ENCODE assay signal across 8 cellular contexts in the genomic region with DNA sequence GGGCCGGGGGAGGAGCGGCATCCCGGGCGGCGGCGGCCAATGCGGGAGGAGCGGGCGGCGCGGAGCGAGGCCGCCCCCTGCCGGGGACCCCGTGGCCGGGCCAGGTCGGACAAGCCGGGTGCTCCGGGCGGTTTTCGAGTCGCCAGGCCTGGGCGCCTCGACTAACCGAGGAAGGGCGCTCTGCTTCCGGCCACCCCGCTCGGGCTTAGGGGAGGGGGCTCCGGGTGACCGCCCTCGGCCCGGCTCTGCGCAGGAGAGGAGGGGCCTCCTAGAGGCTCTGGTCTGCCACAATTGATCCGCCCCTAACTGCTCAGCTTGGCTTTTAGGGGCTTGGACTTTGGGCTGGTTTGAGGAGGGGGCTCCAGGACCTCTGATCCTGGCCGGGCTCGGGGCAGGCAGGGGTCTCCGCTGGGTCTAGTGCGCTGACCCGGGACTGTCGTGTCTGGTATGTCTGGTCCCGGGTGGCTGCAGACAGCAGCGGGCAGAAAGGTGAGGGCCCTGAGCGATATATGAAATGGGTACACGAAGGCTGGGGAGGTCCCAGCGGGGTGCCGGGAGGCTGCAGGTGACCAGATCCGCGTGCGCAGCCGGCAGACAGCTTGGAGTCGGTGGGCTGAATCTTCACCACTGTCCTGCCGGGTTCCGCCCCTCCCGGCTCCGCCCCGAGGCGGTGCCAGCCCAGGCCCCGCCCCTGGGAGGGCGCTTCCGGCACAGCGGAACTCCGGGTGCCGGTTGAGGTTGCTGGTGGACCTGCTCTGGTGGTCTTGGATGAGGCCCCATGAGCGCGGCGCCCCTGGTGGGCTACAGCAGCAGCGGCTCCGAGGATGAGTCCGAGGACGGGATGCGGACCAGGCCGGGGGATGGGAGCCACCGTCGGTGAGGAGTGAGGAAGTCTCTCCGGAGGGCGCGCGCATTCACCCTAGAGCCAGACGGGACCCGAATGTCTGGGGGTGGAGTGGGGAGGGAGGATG. TPM values are rescaled to one million over a fixed set of nuclear protein-coding genes. Genes with fewer than 3 reads are reported as not detected.
A peak's percentile ranks its signal among the peaks of the same experiment; 100 is the strongest.
DNase-seq lines count a peak whose midpoint lies in the region; ATAC-seq, FAIRE-seq and TF ChIP-seq lines count a peak whose summit lies in the region.

A gene with protein sequence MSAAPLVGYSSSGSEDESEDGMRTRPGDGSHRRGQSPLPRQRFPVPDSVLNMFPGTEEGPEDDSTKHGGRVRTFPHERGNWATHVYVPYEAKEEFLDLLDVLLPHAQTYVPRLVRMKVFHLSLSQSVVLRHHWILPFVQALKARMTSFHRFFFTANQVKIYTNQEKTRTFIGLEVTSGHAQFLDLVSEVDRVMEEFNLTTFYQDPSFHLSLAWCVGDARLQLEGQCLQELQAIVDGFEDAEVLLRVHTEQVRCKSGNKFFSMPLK (plus strand): TSS at position 702 of the 971 bp plus-strand sequence. CDS start 77 bp downstream, at position 779.

- H3K9me2 ChIP-seq in MM.1S (replicated peaks; ENCODE audit: insufficient read depth, low read length): no peaks in the 10 kb centered on the region

- peak; percentile 59 for FAIRE-seq in urothelium cell line (lab: Jason Lieb, UNC)

- ATAC-seq in left cardiac atrium (peak; percentile 95), psoas muscle (peak; percentile 91 to 95 (median 92))

- peak within 1 kb of the TSS; percentile 100 for H2AFZ ChIP-seq in MM.1S (ENCODE audit: low read length)

- H3K27ac ChIP-seq in MM.1S (ENCODE audit: low read length) (peak within 1 kb of the TSS; percentile 74; the same call in 1 of the 2 replicates), adrenal gland (peak within 1 kb of the TSS; percentile 63 to 92 (median 83)), psoas muscle (peak within 1 kb of the TSS; percentile 91)

- no peaks in the 10 kb centered on the region for H3K9me3 ChIP-seq in MM.1S (replicated peaks; ENCODE audit: insufficient read depth, low read length)
- no peaks in the 10 kb centered on the region for H3K9me3 ChIP-seq in adrenal gland (replicated peaks in 1 of 3)
- H3K9me3 ChIP-seq in psoas muscle: no peaks in the 10 kb centered on the region

- H3F3A ChIP-seq in MM.1S (ENCODE audit: insufficient read depth, low read length): peaks cover 14% of the 10 kb centered on the region

- no peaks in the 10 kb centered on the region for H4K20me1 ChIP-seq in MM.1S (ENCODE audit: insufficient read depth, low read length)

- DNase-seq in GM12864 (ENCODE audit: low read depth): peak; percentile 59
- DNase-seq in HCEC 1CT: peak; percentile 74
- peak; percentile 91 for DNase-seq in MM.1S
- peak; percentile 84 for DNase-seq in SW480 (ENCODE audit: low spot score)
- peak; percentile 84 to 91 (median 89) for DNase-seq in adrenal gland
- DNase-seq in left cardiac atrium: peak; percentile 88
- peak; percentile 88 to 93 for DNase-seq in psoas muscle
- DNase-seq in urothelium cell line (ENCODE audit: low spot score): peak; percentile 96

- H3K4me1 ChIP-seq in MM.1S (ENCODE audit: low read length) (peaks cover 16% of the 10 kb centered on the region), adrenal gland (replicated peaks in 1 of 2) (peaks cover 19 to 37% of the 10 kb centered on the region in 2 donors), psoas muscle (peaks cover 11% of the 10 kb centered on the region)

- WGBS in adrenal gland, 4 donors: 0 to 2% (median 0%) methylated on average over 10 to 81 of the region's 81 CpGs
- 0 to 1% (median 1%) methylated on average over 54 to 81 of the region's 81 CpGs for WGBS in psoas muscle, 3 donors

- intact Hi-C loops in adrenal gland (cut with DNase I): loop anchor here in 1 of 2 donors (2.0 kb wide), 1 partner anchor 102 kb away; no protein-coding TSS in a partner anchor
- intact Hi-C loops in left cardiac atrium (cut with DNase I): loop anchor here in 1 of 2 donors (2.0 to 5.0 kb wide), 2 partner anchors 102 to 244 kb away; no protein-coding TSS in a partner anchor
- intact Hi-C loops in psoas muscle (cut with DNase I): loop anchor here (1.0 to 10.0 kb wide), 4 partner anchors 102 to 414 kb away; no protein-coding TSS in a partner anchor

- TF ChIP-seq POLR2A in adrenal gland (IDR thresholded peaks at IDR 0.05): peak in 1 of 2 donors; percentile 71

- H3K4me2 ChIP-seq in MM.1S (ENCODE audit: low read depth, low read length): peak within 1 kb of the TSS; percentile 100

- peak within 1 kb of the TSS; percentile 83 for H3K9ac ChIP-seq in MM.1S (ENCODE audit: low read length)

- no peaks in the 10 kb centered on the region for H3K27me3 ChIP-seq in MM.1S (replicated peaks; ENCODE audit: insufficient read depth, low read length)
- no peaks in the 10 kb centered on the region for H3K27me3 ChIP-seq in adrenal gland
- no peaks in the 10 kb centered on the region for H3K27me3 ChIP-seq in psoas muscle (ENCODE audit: insufficient read depth in 3 of 3, low read length in 2 of 3)

- peak within 1 kb of the TSS; percentile 67 for H3K4me3 ChIP-seq in GM12864 (ENCODE audit: low read depth, low read length)
- H3K4me3 ChIP-seq in MM.1S (ENCODE audit: low read length): peak within 1 kb of the TSS; percentile 99
- peak within 1 kb of the TSS; percentile 35 to 98 (median 53) for H3K4me3 ChIP-seq in adrenal gland
- peak within 1 kb of the TSS; percentile 90 for H3K4me3 ChIP-seq in psoas muscle

- H3K36me3 ChIP-seq in MM.1S (replicated peaks; ENCODE audit: insufficient read depth, low read length) (no peaks in the 10 kb centered on the region), adrenal gland (replicated peaks in 1 of 2) (peaks cover 0 to 29% of the 10 kb centered on the region in 2 donors), psoas muscle (ENCODE audit: insufficient read depth in 1 of 2, low read depth in 1 of 2) (peaks cover 0 to 36% of the 10 kb centered on the region in 2 donors)

- TF ChIP-seq CTCF in GM12864 (IDR thresholded peaks at IDR 0.05; ENCODE audit: low read depth, low read length, missing control alignments) (peak; percentile 68), MM.1S (IDR thresholded peaks at IDR 0.05; ENCODE audit: low read length) (peak; percentile 46), adrenal gland (IDR thresholded peaks at IDR 0.05) (peak; percentile 20 to 78 (median 60)), psoas muscle (IDR thresholded peaks at IDR 0.05) (peak; percentile 78)

- peaks cover 15% of the 10 kb centered on the region for H3K79me2 ChIP-seq in MM.1S (ENCODE audit: low read length)

RNA-seq across cellular contexts. Expression of the gene that starts here (rescaled TPM):
- total RNA-seq in adrenal gland: 100 to 1,000 TPM in 1 of 8 donors, 10 to 100 TPM in 7; 38.7 to 273 (median 54.6) TPM
- 10 to 100 TPM; 26.9 to 38.6 (median 37.2) TPM for polyA plus RNA-seq in adrenal gland
- 10 to 100 TPM; 32.3 to 37.7 TPM for total RNA-seq in left cardiac atrium
- 10 to 100 TPM; 10.1 to 26.0 (median 17.8) TPM for total RNA-seq in psoas muscle
- polyA plus RNA-seq in psoas muscle: 10 to 100 TPM; 17.0 to 30.7 (median 28.3) TPM

Comparison
In these comparisons a context has a peak if more than half of its experiments do, and no peak if none do; other contexts are left out.
1. Peak in every context shown above with its lines: DNase-seq, ATAC-seq, H3K4me3 ChIP-seq and H3K27ac ChIP-seq.